Comparison of ENCODE assay signal across 1 cellular context in genomic region chr9:132457508-132457907, GRCh38.
TF ChIP-seq lines count a peak whose summit lies in the region.

No MANE protein-coding gene starts in this region.

TF ChIP-seq in IMR-90, 13 proteins besides CTCF, POLR2A, EP300 and RAD21:
- TF ChIP-seq, protein P1, sequence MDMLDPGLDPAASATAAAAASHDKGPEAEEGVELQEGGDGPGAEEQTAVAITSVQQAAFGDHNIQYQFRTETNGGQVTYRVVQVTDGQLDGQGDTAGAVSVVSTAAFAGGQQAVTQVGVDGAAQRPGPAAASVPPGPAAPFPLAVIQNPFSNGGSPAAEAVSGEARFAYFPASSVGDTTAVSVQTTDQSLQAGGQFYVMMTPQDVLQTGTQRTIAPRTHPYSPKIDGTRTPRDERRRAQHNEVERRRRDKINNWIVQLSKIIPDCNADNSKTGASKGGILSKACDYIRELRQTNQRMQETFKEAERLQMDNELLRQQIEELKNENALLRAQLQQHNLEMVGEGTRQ (IDR thresholded peaks at IDR 0.05; ENCODE audit: low read depth, low read length) = no peak
- TF ChIP-seq BHLHE40 (IDR thresholded peaks at IDR 0.05; ENCODE audit: low read depth, low read length) (no peak), SMC3 (IDR thresholded peaks at IDR 0.05; ENCODE audit: low read depth, low read length) (no peak), MXI1 (IDR thresholded peaks at IDR 0.05; ENCODE audit: borderline replicate concordance, low read depth, low read length) (no peak), RCOR1 (IDR thresholded peaks at IDR 0.05; ENCODE audit: insufficient replicate concordance, low read length) (no peak), NFE2L2 (IDR thresholded peaks at IDR 0.05; ENCODE audit: low read depth, low read length) (no peak), RFX5 (IDR thresholded peaks at IDR 0.05; ENCODE audit: low read depth, low read length) (no peak), CEBPB (IDR thresholded peaks at IDR 0.05; ENCODE audit: low read depth, low read length) (no peak), ELK1 (IDR thresholded peaks at IDR 0.05; ENCODE audit: borderline replicate concordance, low read depth, low read length) (no peak)
TF ChIP-seq in IMR-90: peak in this region for 0.
